In the genomic region with DNA sequence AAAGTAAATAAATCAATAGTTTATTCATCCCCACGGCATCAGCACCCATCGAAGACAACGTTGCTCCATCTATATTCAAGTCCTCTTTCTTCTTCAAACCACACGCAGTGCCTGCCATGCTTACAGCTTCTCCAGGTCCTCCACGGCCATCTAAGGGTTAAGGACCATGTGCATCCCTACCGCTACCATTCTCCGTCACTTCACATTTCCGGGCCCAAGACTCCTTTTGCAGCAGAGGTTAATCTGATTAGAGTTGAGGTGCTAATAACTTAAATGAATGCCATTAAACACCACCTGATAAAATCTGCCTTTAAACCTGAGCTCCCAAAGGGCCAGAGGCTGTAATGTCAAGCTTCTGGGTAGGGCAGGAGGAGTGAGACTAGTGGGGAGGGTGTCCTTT, we compare ENCODE assay signal across 26 cellular contexts.
DNase-seq lines count a peak whose midpoint lies in the region; ATAC-seq and TF ChIP-seq lines count a peak whose summit lies in the region.
"Had no signal": no experiment of that assay in that cellular context is flagged by ENCODE, and none has a peak within 500 bp of the region (broad histone marks: within the 10 kb centered on the region; RNA-seq: fewer than 3 reads in every experiment).

No MANE protein-coding gene starts in this region.

- TF ChIP-seq CTCF in A673 (conservative IDR thresholded peaks at IDR 0.05; ENCODE audit: low read depth, low read length): no peak

- H3K4me3 ChIP-seq in A673 (ENCODE audit: low read depth, low read length, poor library complexity, severe bottlenecking) (no peak overlapping the region), right cardiac atrium (ENCODE audit: low read length) (no peak overlapping the region)
- H3K4me3 ChIP-seq: GM12878, K562, SK-N-MC had no signal

- CTCF ChIA-PET in A673 (lab: Charles Lee): no interaction called here

- intact Hi-C loops in activated CD4-positive, alpha-beta T cell treated with anti-CD3 and anti-CD28 coated beads, Interleukin-2, amount 10 ng/mL, durations not matched to agents 24 days and 14 days (cut with micrococcal nuclease): no loop called here
- intact Hi-C loops in A673 (cut with micrococcal nuclease; ENCODE audit: unreplicated experiment): no loop called here
- intact Hi-C loops in right cardiac atrium (cut with DNase I): no loop called here

- H3K27me3 Mint-ChIP-seq in activated CD4-positive, alpha-beta T cell treated with anti-CD3 and anti-CD28 coated beads, Interleukin-2, amount 10 ng/mL, durations not matched to agents 24 days and 14 days: peaks cover 3% of the 10 kb centered on the region

- no peaks in the 10 kb centered on the region for H3K9me3 Mint-ChIP-seq in activated CD4-positive, alpha-beta T cell treated with anti-CD3 and anti-CD28 coated beads, Interleukin-2, amount 10 ng/mL, durations not matched to agents 24 days and 14 days
- H3K9me3 Mint-ChIP-seq: CD14-positive monocyte; CD8-positive, alpha-beta memory T cell had no signal

- WGBS in right cardiac atrium: 27% methylated on average over 8 of the region's 8 CpGs

- no peaks in the 10 kb centered on the region for H3K36me3 Mint-ChIP-seq in activated CD4-positive, alpha-beta T cell treated with anti-CD3 and anti-CD28 coated beads, Interleukin-2, amount 10 ng/mL, durations not matched to agents 24 days and 14 days (ENCODE audit: low read depth)
- H3K36me3 Mint-ChIP-seq: CD14-positive monocyte; CD8-positive, alpha-beta memory T cell had no signal

- POLR2A ChIA-PET in A673 (lab: Charles Lee; ENCODE audit: low non-redundant PET): no interaction called here

- no peak overlapping the region for H3K27ac Mint-ChIP-seq in activated CD4-positive, alpha-beta T cell treated with anti-CD3 and anti-CD28 coated beads, Interleukin-2, amount 10 ng/mL, durations not matched to agents 24 days and 14 days
- H3K27ac Mint-ChIP-seq: CD14-positive monocyte; CD8-positive, alpha-beta memory T cell had no signal

- no peaks in the 10 kb centered on the region for H3K36me3 ChIP-seq in A673 (ENCODE audit: insufficient read depth, low read length, poor library complexity, severe bottlenecking)
- H3K36me3 ChIP-seq: BE2C had no signal

- ATAC-seq in GM19467 (IDR thresholded peaks at IDR 0.05; ENCODE audit: unreplicated experiment) (no peak), right cardiac atrium (no peak)
- ATAC-seq: GM12878, K562 had no signal

- no TSS peak for BruUV-seq in A673 (replicated peaks; lab: Mats Ljungman, UMichigan)

- DNase-seq in activated CD4-positive, alpha-beta T cell treated with anti-CD3 and anti-CD28 coated beads, Interleukin-2, amount 10 ng/mL, durations not matched to agents 24 days and 14 days: peak; percentile 18
- no peak for DNase-seq in activated CD4-positive, alpha-beta T cell treated with anti-CD3 and anti-CD28 coated beads for 4 hours
- DNase-seq in NCI-H82 treated with DMSO at 0.1 percent for 48 hours (lab: John Stamatoyannopoulos, UW; ENCODE audit: unreplicated experiment) (peak; percentile 12), iPS-NIHi7 (ENCODE audit: extremely low spot score) (peak; percentile 38), A673 (ENCODE audit: low spot score) (no peak), putamen (ENCODE audit: low spot score) (no peak), right cardiac atrium (no peak)
- DNase-seq: ACHN; BE2C; Calu3; CD8-positive, alpha-beta memory T cell; Kasumi-1; MV-4-11; NCI-H1105; NCI-H1436 treated with DMSO at 0.1 percent for 48 hours; NCI-H187 treated with DMSO at 0.1 percent for 48 hours; NCI-H2171 treated with DMSO at 0.1 percent for 48 hours; NCI-H345; NCI-H510A treated with DMSO at 0.1 percent for 48 hours; SIG-M5 had no signal

- H3K4me1 Mint-ChIP-seq in activated CD4-positive, alpha-beta T cell treated with anti-CD3 and anti-CD28 coated beads, Interleukin-2, amount 10 ng/mL, durations not matched to agents 24 days and 14 days: peaks cover 6% of the 10 kb centered on the region

- no peaks in the 10 kb centered on the region for H3K4me1 ChIP-seq in A673 (ENCODE audit: insufficient read depth, low read length, poor library complexity, severe bottlenecking)
- no peaks in the 10 kb centered on the region for H3K4me1 ChIP-seq in right cardiac atrium (ENCODE audit: control insufficient read depth, insufficient read depth, low read length)
- H3K4me1 ChIP-seq: BE2C had no signal

- H3K27me3 ChIP-seq in A673 (replicated peaks; ENCODE audit: insufficient read depth, low read depth, low read length, poor library complexity): peaks cover 31% of the 10 kb centered on the region
- H3K27me3 ChIP-seq in right cardiac atrium (ENCODE audit: control insufficient read depth, insufficient read depth): no peaks in the 10 kb centered on the region

- no peak overlapping the region for H3K4me3 Mint-ChIP-seq in activated CD4-positive, alpha-beta T cell treated with anti-CD3 and anti-CD28 coated beads, Interleukin-2, amount 10 ng/mL, durations not matched to agents 24 days and 14 days
- H3K4me3 Mint-ChIP-seq: CD8-positive, alpha-beta memory T cell had no signal

- H3K27ac ChIP-seq in A673 (ENCODE audit: low read depth, low read length, poor library complexity, severe bottlenecking) (no peak overlapping the region), right cardiac atrium (ENCODE audit: low read length) (no peak overlapping the region)
- H3K27ac ChIP-seq: 22Rv1, SK-N-MC had no signal

- H3K9me3 ChIP-seq in A673 (ENCODE audit: low read depth, low read length, poor library complexity, severe bottlenecking) (no peaks in the 10 kb centered on the region), right cardiac atrium (ENCODE audit: control insufficient read depth, low read length) (no peaks in the 10 kb centered on the region)
- H3K9me3 ChIP-seq: BE2C had no signal

Comparison
In these comparisons a context has a peak if more than half of its experiments do, and no peak if none do; other contexts are left out.
1. DNase-seq: peak in activated CD4-positive, alpha-beta T cell treated with anti-CD3 and anti-CD28 coated beads, Interleukin-2, amount 10 ng/mL, durations not matched to agents 24 days and 14 days (single experiment), NCI-H82 treated with DMSO at 0.1 percent for 48 hours (single experiment) and iPS-NIHi7 (single experiment); none in activated CD4-positive, alpha-beta T cell treated with anti-CD3 and anti-CD28 coated beads for 4 hours (0 of 2), A673 (single experiment), putamen (single experiment) and right cardiac atrium (0 of 3).